In the genomic region with DNA sequence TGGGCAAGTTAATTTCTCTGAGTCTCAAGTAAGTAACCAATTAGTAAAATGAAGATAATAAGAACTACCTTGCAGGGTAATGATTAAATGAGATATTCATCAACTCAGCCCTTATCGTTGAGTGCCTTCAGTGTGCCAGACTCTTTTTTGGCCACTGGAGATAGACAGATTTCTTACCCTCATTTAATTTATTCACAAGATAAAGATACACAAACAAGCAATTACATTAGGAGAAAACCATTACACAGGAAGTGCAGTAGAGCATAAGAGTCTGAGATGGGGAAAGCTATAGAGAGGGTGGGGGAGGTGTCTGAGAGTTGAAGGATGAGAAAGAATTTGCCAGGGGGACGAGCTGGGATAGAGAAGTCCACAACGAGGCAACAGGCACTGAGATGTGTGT, we compare ENCODE assay signal across 23 cellular contexts.
A peak's percentile ranks its signal among the peaks of the same experiment; 100 is the strongest.
DNase-seq lines count a peak whose midpoint lies in the region; TF ChIP-seq lines count a peak whose summit lies in the region.
"Had no signal": no experiment of that assay in that cellular context is flagged by ENCODE, and none has a peak within 500 bp of the region (broad histone marks: within the 10 kb centered on the region; RNA-seq: fewer than 3 reads in every experiment).

No MANE protein-coding gene starts in this region.

- DNase-seq in COR-L47 (lab: John Stamatoyannopoulos, UW): peak; percentile 13
- DNase-seq in SK-N-DZ (ENCODE audit: low spot score): peak; percentile 20
- peak; percentile 27 for DNase-seq in glomerular visceral epithelial cell (ENCODE audit: extremely low spot score)
- no peak for DNase-seq in MV-4-11 (lab: John Stamatoyannopoulos, UW)
- no peak for DNase-seq in GM19240 (ENCODE audit: insufficient read length, low spot score)
- no peak for DNase-seq in RPMI8226
- DNase-seq in neuronal stem cell (ENCODE audit: low spot score): no peak
- DNase-seq: activated CD4-positive, alpha-beta T cell treated with anti-CD3 and anti-CD28 coated beads, Interleukin-2, amount 10 ng/mL, durations not matched to agents 24 days and 14 days; activated CD8-positive, alpha-beta memory T cell treated with anti-CD3 and anti-CD28 coated beads, Interleukin-2, amount 10 ng/mL, durations not matched to agents 7 days and 5 days; activated naive CD4-positive, alpha-beta T cell treated with Interleukin-2 at 50 U/mL for 16 hours; activated T-cell treated with anti-CD3 and anti-CD28 coated beads, Interleukin-2, amount 50 U/mL, for 72 hours; adrenal gland; Kasumi-1; left ventricle myocardium superior; NCI-H1092 treated with DMSO at 0.1 percent for 48 hours; NCI-H2081; NCI-H446 treated with DMSO at 0.1 percent for 48 hours; posterior cingulate gyrus; sigmoid colon; stimulated activated CD4-positive, alpha-beta T cell treated with anti-CD3 and anti-CD28 coated beads, Interleukin-15, amount 100 ng/mL, for 24 hours; T-helper 17 cell had no signal

- no peak overlapping the region for H3K23ac ChIP-seq in neuronal stem cell (ENCODE audit: low read depth, low read length, poor library complexity)

- H3K79me1 ChIP-seq in neuronal stem cell (ENCODE audit: low read depth, low read length): no peaks in the 10 kb centered on the region

- no peak overlapping the region for H2BK120ac ChIP-seq in neuronal stem cell (ENCODE audit: low read depth, low read length)

- H4K8ac ChIP-seq in neuronal stem cell (ENCODE audit: low read depth, low read length): no peak overlapping the region

- H2BK12ac ChIP-seq in neuronal stem cell (ENCODE audit: low read length): no peak overlapping the region

- peaks cover 0 to 2% of the 10 kb centered on the region in 2 donors for H3K36me3 ChIP-seq in neuronal stem cell (replicated peaks in 1 of 2; ENCODE audit: control insufficient read depth in 2 of 2, insufficient read depth in 2 of 2, low read length in 2 of 2)
- H3K36me3 ChIP-seq: adrenal gland, sigmoid colon had no signal

- no peak overlapping the region for H4K91ac ChIP-seq in neuronal stem cell (ENCODE audit: low read depth, low read length, poor library complexity)

- H3K9me3 ChIP-seq in neuronal stem cell (replicated peaks in 1 of 2; ENCODE audit: control insufficient read depth in 2 of 2, insufficient read depth in 1 of 2, low read depth in 1 of 2, low read length in 2 of 2): no peaks in the 10 kb centered on the region
- H3K9me3 ChIP-seq: adrenal gland, sigmoid colon had no signal

- no peak overlapping the region for H3K9ac ChIP-seq in neuronal stem cell (ENCODE audit: low read depth, low read length, poor library complexity)

- no peaks in the 10 kb centered on the region for H3K27me3 ChIP-seq in neuronal stem cell (ENCODE audit: control insufficient read depth in 3 of 3, insufficient read depth in 3 of 3, low read depth in 1 of 3, low read length in 3 of 3)
- H3K27me3 ChIP-seq: adrenal gland, sigmoid colon had no signal

- H3K14ac ChIP-seq in neuronal stem cell (ENCODE audit: low read length): no peak overlapping the region

- H2BK5ac ChIP-seq in neuronal stem cell (ENCODE audit: low read length): no peak overlapping the region

- H3K4me2 ChIP-seq in neuronal stem cell (ENCODE audit: insufficient read depth, low read length, poor library complexity, severe bottlenecking): no peak overlapping the region

- no peak overlapping the region for H3K18ac ChIP-seq in neuronal stem cell (ENCODE audit: low read length)

- no CpG with 5 or more reads among the region's 3 CpGs for WGBS in neuronal stem cell (ENCODE audit: extremely low coverage in 2 of 2, insufficient read length in 2 of 2, insufficient replicate concordance in 1 of 2), 2 donors

- no peak overlapping the region for H2BK15ac ChIP-seq in neuronal stem cell (ENCODE audit: low read length)

- no peak overlapping the region for H3K4me3 ChIP-seq in neuronal stem cell (ENCODE audit: low read length in 2 of 2)
- H3K4me3 ChIP-seq: adrenal gland, coronary artery, sigmoid colon had no signal

- peaks cover 12 to 35% of the 10 kb centered on the region in 2 donors for H3K4me1 ChIP-seq in neuronal stem cell (ENCODE audit: control insufficient read depth in 2 of 2, insufficient read depth in 1 of 2, low read depth in 1 of 2, low read length in 2 of 2)
- H3K4me1 ChIP-seq: sigmoid colon had no signal

- no peak overlapping the region for H3K4ac ChIP-seq in neuronal stem cell (ENCODE audit: low read length)

- H2AFZ ChIP-seq in neuronal stem cell (ENCODE audit: low read length): no peak overlapping the region

- no peak for TF ChIP-seq CTCF in 22Rv1 (IDR thresholded peaks at IDR 0.05)

- H2AK5ac ChIP-seq in neuronal stem cell (ENCODE audit: low read depth, low read length): no peak overlapping the region

- H3K27ac ChIP-seq in 22Rv1 (peak overlapping the region; percentile 34), neuronal stem cell (replicated peaks; ENCODE audit: low read length) (no peak overlapping the region)
- H3K27ac ChIP-seq: coronary artery, sigmoid colon had no signal

Comparison
In these comparisons a context has a peak if more than half of its experiments do, and no peak if none do; other contexts are left out.
1. DNase-seq: peak in COR-L47 (single experiment), SK-N-DZ (single experiment) and glomerular visceral epithelial cell (single experiment); none in MV-4-11 (single experiment), GM19240 (single experiment), RPMI8226 (single experiment) and neuronal stem cell (single experiment).